11 cellular contexts compared by ENCODE assay signal in the genomic region with DNA sequence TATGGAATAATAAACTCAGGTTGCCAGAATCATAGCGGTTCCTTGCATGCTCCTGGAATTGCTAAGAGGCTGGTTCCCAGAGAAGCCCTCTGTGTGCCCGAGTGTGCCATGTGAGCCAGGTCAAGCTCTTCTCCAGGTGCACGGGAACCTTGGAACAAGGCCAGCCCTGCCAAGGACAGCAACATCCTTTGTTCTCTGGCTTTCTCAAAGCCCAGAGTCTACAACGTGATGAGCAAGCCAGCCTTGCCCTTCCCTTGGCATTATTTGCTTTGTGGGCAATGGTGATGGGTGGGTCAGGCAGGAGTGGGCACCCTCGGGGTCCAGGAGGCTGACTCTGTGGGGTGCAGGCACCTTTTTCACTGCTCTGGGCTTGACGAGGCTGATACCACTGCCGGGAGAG. TPM values are rescaled to one million over a fixed set of nuclear protein-coding genes. Genes with fewer than 3 reads are reported as not detected.
A peak's percentile ranks its signal among the peaks of the same experiment; 100 is the strongest.
DNase-seq lines count a peak whose midpoint lies in the region; ATAC-seq, FAIRE-seq and TF ChIP-seq lines count a peak whose summit lies in the region.
"Had no signal": no experiment of that assay in that cellular context is flagged by ENCODE, and none has a peak within 500 bp of the region (broad histone marks: within the 10 kb centered on the region; RNA-seq: fewer than 3 reads in every experiment).

No MANE protein-coding gene starts in this region.

- no peaks in the 10 kb centered on the region for H3K79me2 ChIP-seq in astrocyte (ENCODE audit: insufficient read depth, low read length)

- H3K36me3 Mint-ChIP-seq in astrocyte (ENCODE audit: low read depth, unreplicated experiment) (no peaks in the 10 kb centered on the region), endothelial cell (ENCODE audit: low read depth, unreplicated experiment) (peaks cover 2% of the 10 kb centered on the region), natural killer cell (no peaks in the 10 kb centered on the region)
- H3K36me3 Mint-ChIP-seq: CD4-positive, alpha-beta memory T cell had no signal

- no peak for FAIRE-seq in astrocyte (lab: Jason Lieb, UNC)

- no peaks in the 10 kb centered on the region for H3K27me3 ChIP-seq in astrocyte (ENCODE audit: insufficient read depth, low read length)
- no peaks in the 10 kb centered on the region for H3K27me3 ChIP-seq in neutrophil

- H4K20me1 ChIP-seq in astrocyte (ENCODE audit: insufficient read depth, low read length): no peaks in the 10 kb centered on the region

- H3K4me1 ChIP-seq in astrocyte (ENCODE audit: insufficient read depth, low read length) (peaks cover 55% of the 10 kb centered on the region), neutrophil (ENCODE audit: control insufficient read depth in 1 of 2, insufficient read depth in 1 of 2, low read depth in 1 of 2, low read length in 1 of 2) (peaks cover 55 to 69% of the 10 kb centered on the region in 2 experiments)

- H3K4me3 Mint-ChIP-seq in astrocyte (ENCODE audit: unreplicated experiment) (no peak overlapping the region), endothelial cell (ENCODE audit: unreplicated experiment) (no peak overlapping the region), natural killer cell (no peak overlapping the region)
- H3K4me3 Mint-ChIP-seq: activated B cell treated with CpG ODN at 0.5 μM for 24 hours had no signal

- peak overlapping the region; percentile 97 for H3K27ac ChIP-seq in astrocyte (ENCODE audit: low read depth, low read length)
- peak overlapping the region; percentile 99 for H3K27ac ChIP-seq in neutrophil

- peak overlapping the region; percentile 26 for H3K27ac Mint-ChIP-seq in astrocyte (ENCODE audit: unreplicated experiment)
- H3K27ac Mint-ChIP-seq in endothelial cell (ENCODE audit: unreplicated experiment): no peak overlapping the region
- no peak overlapping the region for H3K27ac Mint-ChIP-seq in natural killer cell
- H3K27ac Mint-ChIP-seq: activated B cell treated with CpG ODN at 0.5 μM for 24 hours had no signal

- intact Hi-C loops in natural killer cell (cut with micrococcal nuclease): no loop called here

- H3K27me3 Mint-ChIP-seq in astrocyte (ENCODE audit: low read depth, unreplicated experiment) (no peaks in the 10 kb centered on the region), endothelial cell (ENCODE audit: unreplicated experiment) (peaks cover 4% of the 10 kb centered on the region), natural killer cell (ENCODE audit: low read depth in 2 of 2) (no peaks in the 10 kb centered on the region)
- H3K27me3 Mint-ChIP-seq: CD4-positive, alpha-beta memory T cell had no signal

- no peak overlapping the region for H3K9ac ChIP-seq in astrocyte (ENCODE audit: low read length)

- peak; percentile 79 for DNase-seq in DMS153 treated with DMSO at 0.1 percent for 48 hours (lab: John Stamatoyannopoulos, UW; ENCODE audit: unreplicated experiment)
- DNase-seq in NCI-H2029 (lab: John Stamatoyannopoulos, UW): peak; percentile 86
- no peak for DNase-seq in astrocyte (ENCODE audit: low read depth)
- DNase-seq in activated CD4-positive, alpha-beta T cell treated with anti-CD3 and anti-CD28 coated beads, Interleukin-2, amount 50 U/mL, for 1 hour: no peak
- DNase-seq in endothelial cell (ENCODE audit: low spot score): no peak
- no peak for DNase-seq in natural killer cell
- DNase-seq in AG08395 (ENCODE audit: low spot score): no peak
- DNase-seq: activated B cell treated with CpG ODN at 0.5 μM for 24 hours; CD4-positive, alpha-beta memory T cell had no signal

- no peak overlapping the region for H3K4me2 ChIP-seq in astrocyte (ENCODE audit: low read length)

- no peak for ATAC-seq in natural killer cell

- H2AFZ ChIP-seq in astrocyte (ENCODE audit: low read depth, low read length): no peak overlapping the region

- peaks cover 4% of the 10 kb centered on the region for H3K9me3 Mint-ChIP-seq in astrocyte (ENCODE audit: unreplicated experiment)
- no peaks in the 10 kb centered on the region for H3K9me3 Mint-ChIP-seq in endothelial cell (ENCODE audit: unreplicated experiment)
- no peaks in the 10 kb centered on the region for H3K9me3 Mint-ChIP-seq in natural killer cell
- H3K9me3 Mint-ChIP-seq: activated B cell treated with CpG ODN at 0.5 μM for 24 hours; CD4-positive, alpha-beta memory T cell had no signal

- peaks cover 44% of the 10 kb centered on the region for H3K4me1 Mint-ChIP-seq in astrocyte (ENCODE audit: low read depth, unreplicated experiment)
- H3K4me1 Mint-ChIP-seq in endothelial cell (ENCODE audit: unreplicated experiment): peaks cover 45% of the 10 kb centered on the region
- H3K4me1 Mint-ChIP-seq in natural killer cell: peaks cover 7 to 25% of the 10 kb centered on the region in 2 donors

- H3K9me3 ChIP-seq in astrocyte (ENCODE audit: insufficient read depth, low read depth, low read length) (no peaks in the 10 kb centered on the region), neutrophil (no peaks in the 10 kb centered on the region)
- H3K9me3 ChIP-seq: HAP-1 had no signal

- TF ChIP-seq CTCF in astrocyte (IDR thresholded peaks at IDR 0.05; ENCODE audit: insufficient read depth, low read depth, low read length) (no peak), neutrophil (IDR thresholded peaks at IDR 0.05) (no peak), endothelial cell (IDR thresholded peaks at IDR 0.05; ENCODE audit: unreplicated experiment) (no peak), natural killer cell (IDR thresholded peaks at IDR 0.05) (no peak)

- no peak overlapping the region for H3K4me3 ChIP-seq in astrocyte (ENCODE audit: insufficient read depth, low read depth, low read length)
- no peak overlapping the region for H3K4me3 ChIP-seq in neutrophil (ENCODE audit: low read depth in 1 of 2, low read length in 1 of 2)
- H3K4me3 ChIP-seq: HAP-1 had no signal

- H3K36me3 ChIP-seq in astrocyte (ENCODE audit: insufficient read depth, low read length) (no peaks in the 10 kb centered on the region), neutrophil (no peaks in the 10 kb centered on the region)
- H3K36me3 ChIP-seq: HAP-1 had no signal

RNA-seq across cellular contexts. Expression of a gene that starts 14.2 kb away (rescaled TPM):
- total RNA-seq in astrocyte (86.7 and 93.2 TPM in 2 replicates), endothelial cell (ENCODE audit: unreplicated experiment) (315 TPM), natural killer cell (100 to 1,000 TPM; 129 to 160 (median 129) TPM)

Comparison
In these comparisons a context has a peak if more than half of its experiments do, and no peak if none do; other contexts are left out.
1. DNase-seq: peak in DMS153 treated with DMSO at 0.1 percent for 48 hours (single experiment) and NCI-H2029 (single experiment); none in astrocyte (single experiment), activated CD4-positive, alpha-beta T cell treated with anti-CD3 and anti-CD28 coated beads, Interleukin-2, amount 50 U/mL, for 1 hour (single experiment), endothelial cell (single experiment), natural killer cell (single experiment) and AG08395 (single experiment).